In the genomic region with DNA sequence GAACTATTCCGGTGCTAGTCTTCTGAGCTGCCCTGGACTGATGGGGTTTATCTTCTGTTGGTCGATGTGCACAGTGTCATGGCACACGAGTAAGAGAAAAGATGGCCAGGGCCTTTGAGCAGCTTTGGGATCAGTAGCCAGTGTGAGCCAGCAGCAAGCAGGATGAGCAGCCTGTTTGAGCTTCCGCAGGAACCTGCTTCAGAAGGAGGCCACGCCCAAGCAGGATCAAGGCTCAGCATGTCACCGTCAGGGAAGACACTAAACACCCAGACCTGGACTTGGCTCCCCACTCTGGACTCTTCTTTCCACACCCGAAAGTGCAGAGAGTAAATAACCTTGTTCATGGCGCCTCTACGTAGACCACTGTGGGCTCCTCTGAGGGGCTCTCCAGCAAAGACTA, we compare ENCODE assay signal across 1 cellular context.
TF ChIP-seq lines count a peak whose summit lies in the region.

No MANE protein-coding gene starts in this region.

TF ChIP-seq in HepG2, 621 proteins besides CTCF, POLR2A, EP300 and RAD21:
- TF ChIP-seq HOXA3 (CRISPR knock-in tag; IDR thresholded peaks at IDR 0.05) (0 out of 2 replicates have a peak, but pooled peaks have one; percentile 14), SALL1 (CRISPR knock-in tag; IDR thresholded peaks at IDR 0.05) (peak; percentile 38; the same call in 1 of the 2 replicates), ZMYM3 (CRISPR knock-in tag; IDR thresholded peaks at IDR 0.05) (0 out of 2 replicates have a peak, but pooled peaks have one; percentile 17), HNF4A (CRISPR knock-in tag; IDR thresholded peaks at IDR 0.05) (0 out of 2 replicates have a peak, but pooled peaks have one; percentile 9), SNAPC2 (CRISPR knock-in tag; IDR thresholded peaks at IDR 0.05) (no peak), NONO (IDR thresholded peaks at IDR 0.05) (no peak), NONO (CRISPR knock-in tag; conservative IDR thresholded peaks at IDR 0.05) (no peak), CHCHD3 (CRISPR knock-in tag; IDR thresholded peaks at IDR 0.05) (no peak), ZBTB38 (CRISPR knock-in tag; IDR thresholded peaks at IDR 0.05) (peak; percentile 83), TOPORS (CRISPR knock-in tag; IDR thresholded peaks at IDR 0.05) (no peak)
- TF ChIP-seq, protein P1, sequence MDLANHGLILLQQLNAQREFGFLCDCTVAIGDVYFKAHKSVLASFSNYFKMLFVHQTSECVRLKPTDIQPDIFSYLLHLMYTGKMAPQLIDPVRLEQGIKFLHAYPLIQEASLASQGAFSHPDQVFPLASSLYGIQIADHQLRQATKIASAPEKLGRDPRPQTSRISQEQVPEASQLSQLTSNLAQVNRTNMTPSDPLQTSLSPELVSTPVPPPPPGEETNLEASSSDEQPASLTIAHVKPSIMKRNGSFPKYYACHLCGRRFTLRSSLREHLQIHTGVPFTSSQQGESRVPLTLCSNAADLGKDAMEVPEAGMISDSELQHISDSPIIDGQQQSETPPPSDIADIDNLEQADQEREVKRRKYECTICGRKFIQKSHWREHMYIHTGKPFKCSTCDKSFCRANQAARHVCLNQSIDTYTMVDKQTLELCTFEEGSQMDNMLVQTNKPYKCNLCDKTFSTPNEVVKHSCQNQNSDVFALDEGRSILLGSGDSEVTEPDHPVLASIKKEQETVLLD (CRISPR knock-in tag; IDR thresholded peaks at IDR 0.05; ENCODE audit: low read depth) = no peak
- TF ChIP-seq, protein P2, sequence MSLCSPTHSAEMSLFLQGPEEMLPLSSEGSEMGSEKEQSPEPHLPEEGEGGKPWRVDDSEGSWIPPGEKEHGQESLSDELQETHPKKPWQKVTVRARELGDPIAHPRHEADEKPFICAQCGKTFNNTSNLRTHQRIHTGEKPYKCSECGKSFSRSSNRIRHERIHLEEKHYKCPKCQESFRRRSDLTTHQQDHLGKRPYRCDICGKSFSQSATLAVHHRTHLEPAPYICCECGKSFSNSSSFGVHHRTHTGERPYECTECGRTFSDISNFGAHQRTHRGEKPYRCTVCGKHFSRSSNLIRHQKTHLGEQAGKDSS (CRISPR knock-in tag; IDR thresholded peaks at IDR 0.05; ENCODE audit: borderline replicate concordance, low read depth) = no peak
- TF ChIP-seq, protein P3, sequence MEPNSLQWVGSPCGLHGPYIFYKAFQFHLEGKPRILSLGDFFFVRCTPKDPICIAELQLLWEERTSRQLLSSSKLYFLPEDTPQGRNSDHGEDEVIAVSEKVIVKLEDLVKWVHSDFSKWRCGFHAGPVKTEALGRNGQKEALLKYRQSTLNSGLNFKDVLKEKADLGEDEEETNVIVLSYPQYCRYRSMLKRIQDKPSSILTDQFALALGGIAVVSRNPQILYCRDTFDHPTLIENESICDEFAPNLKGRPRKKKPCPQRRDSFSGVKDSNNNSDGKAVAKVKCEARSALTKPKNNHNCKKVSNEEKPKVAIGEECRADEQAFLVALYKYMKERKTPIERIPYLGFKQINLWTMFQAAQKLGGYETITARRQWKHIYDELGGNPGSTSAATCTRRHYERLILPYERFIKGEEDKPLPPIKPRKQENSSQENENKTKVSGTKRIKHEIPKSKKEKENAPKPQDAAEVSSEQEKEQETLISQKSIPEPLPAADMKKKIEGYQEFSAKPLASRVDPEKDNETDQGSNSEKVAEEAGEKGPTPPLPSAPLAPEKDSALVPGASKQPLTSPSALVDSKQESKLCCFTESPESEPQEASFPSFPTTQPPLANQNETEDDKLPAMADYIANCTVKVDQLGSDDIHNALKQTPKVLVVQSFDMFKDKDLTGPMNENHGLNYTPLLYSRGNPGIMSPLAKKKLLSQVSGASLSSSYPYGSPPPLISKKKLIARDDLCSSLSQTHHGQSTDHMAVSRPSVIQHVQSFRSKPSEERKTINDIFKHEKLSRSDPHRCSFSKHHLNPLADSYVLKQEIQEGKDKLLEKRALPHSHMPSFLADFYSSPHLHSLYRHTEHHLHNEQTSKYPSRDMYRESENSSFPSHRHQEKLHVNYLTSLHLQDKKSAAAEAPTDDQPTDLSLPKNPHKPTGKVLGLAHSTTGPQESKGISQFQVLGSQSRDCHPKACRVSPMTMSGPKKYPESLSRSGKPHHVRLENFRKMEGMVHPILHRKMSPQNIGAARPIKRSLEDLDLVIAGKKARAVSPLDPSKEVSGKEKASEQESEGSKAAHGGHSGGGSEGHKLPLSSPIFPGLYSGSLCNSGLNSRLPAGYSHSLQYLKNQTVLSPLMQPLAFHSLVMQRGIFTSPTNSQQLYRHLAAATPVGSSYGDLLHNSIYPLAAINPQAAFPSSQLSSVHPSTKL (CRISPR knock-in tag; IDR thresholded peaks at IDR 0.05) = no peak
- TF ChIP-seq, protein P4, sequence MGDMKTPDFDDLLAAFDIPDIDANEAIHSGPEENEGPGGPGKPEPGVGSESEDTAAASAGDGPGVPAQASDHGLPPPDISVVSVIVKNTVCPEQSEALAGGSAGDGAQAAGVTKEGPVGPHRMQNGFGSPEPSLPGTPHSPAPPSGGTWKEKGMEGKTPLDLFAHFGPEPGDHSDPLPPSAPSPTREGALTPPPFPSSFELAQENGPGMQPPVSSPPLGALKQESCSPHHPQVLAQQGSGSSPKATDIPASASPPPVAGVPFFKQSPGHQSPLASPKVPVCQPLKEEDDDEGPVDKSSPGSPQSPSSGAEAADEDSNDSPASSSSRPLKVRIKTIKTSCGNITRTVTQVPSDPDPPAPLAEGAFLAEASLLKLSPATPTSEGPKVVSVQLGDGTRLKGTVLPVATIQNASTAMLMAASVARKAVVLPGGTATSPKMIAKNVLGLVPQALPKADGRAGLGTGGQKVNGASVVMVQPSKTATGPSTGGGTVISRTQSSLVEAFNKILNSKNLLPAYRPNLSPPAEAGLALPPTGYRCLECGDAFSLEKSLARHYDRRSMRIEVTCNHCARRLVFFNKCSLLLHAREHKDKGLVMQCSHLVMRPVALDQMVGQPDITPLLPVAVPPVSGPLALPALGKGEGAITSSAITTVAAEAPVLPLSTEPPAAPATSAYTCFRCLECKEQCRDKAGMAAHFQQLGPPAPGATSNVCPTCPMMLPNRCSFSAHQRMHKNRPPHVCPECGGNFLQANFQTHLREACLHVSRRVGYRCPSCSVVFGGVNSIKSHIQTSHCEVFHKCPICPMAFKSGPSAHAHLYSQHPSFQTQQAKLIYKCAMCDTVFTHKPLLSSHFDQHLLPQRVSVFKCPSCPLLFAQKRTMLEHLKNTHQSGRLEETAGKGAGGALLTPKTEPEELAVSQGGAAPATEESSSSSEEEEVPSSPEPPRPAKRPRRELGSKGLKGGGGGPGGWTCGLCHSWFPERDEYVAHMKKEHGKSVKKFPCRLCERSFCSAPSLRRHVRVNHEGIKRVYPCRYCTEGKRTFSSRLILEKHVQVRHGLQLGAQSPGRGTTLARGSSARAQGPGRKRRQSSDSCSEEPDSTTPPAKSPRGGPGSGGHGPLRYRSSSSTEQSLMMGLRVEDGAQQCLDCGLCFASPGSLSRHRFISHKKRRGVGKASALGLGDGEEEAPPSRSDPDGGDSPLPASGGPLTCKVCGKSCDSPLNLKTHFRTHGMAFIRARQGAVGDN (CRISPR knock-in tag; IDR thresholded peaks at IDR 0.05) = 0 out of 2 replicates have a peak, but pooled peaks have one; percentile 30
- TF ChIP-seq, protein P5, sequence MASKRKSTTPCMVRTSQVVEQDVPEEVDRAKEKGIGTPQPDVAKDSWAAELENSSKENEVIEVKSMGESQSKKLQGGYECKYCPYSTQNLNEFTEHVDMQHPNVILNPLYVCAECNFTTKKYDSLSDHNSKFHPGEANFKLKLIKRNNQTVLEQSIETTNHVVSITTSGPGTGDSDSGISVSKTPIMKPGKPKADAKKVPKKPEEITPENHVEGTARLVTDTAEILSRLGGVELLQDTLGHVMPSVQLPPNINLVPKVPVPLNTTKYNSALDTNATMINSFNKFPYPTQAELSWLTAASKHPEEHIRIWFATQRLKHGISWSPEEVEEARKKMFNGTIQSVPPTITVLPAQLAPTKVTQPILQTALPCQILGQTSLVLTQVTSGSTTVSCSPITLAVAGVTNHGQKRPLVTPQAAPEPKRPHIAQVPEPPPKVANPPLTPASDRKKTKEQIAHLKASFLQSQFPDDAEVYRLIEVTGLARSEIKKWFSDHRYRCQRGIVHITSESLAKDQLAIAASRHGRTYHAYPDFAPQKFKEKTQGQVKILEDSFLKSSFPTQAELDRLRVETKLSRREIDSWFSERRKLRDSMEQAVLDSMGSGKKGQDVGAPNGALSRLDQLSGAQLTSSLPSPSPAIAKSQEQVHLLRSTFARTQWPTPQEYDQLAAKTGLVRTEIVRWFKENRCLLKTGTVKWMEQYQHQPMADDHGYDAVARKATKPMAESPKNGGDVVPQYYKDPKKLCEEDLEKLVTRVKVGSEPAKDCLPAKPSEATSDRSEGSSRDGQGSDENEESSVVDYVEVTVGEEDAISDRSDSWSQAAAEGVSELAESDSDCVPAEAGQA (IDR thresholded peaks at IDR 0.05; ENCODE audit: low read depth) = no peak
- TF ChIP-seq, protein P5 (CRISPR knock-in tag; IDR thresholded peaks at IDR 0.05; ENCODE audit: borderline replicate concordance) = no peak
- TF ChIP-seq, protein P6, sequence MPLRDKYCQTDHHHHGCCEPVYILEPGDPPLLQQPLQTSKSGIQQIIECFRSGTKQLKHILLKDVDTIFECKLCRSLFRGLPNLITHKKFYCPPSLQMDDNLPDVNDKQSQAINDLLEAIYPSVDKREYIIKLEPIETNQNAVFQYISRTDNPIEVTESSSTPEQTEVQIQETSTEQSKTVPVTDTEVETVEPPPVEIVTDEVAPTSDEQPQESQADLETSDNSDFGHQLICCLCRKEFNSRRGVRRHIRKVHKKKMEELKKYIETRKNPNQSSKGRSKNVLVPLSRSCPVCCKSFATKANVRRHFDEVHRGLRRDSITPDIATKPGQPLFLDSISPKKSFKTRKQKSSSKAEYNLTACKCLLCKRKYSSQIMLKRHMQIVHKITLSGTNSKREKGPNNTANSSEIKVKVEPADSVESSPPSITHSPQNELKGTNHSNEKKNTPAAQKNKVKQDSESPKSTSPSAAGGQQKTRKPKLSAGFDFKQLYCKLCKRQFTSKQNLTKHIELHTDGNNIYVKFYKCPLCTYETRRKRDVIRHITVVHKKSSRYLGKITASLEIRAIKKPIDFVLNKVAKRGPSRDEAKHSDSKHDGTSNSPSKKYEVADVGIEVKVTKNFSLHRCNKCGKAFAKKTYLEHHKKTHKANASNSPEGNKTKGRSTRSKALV (CRISPR knock-in tag; IDR thresholded peaks at IDR 0.05) = no peak
